Comparison of ENCODE assay signal across 8 cellular contexts in genomic region chr7:99615989-99616358, GRCh38. TPM values are rescaled to one million over a fixed set of nuclear protein-coding genes. Genes with fewer than 3 reads are reported as not detected.
DNase-seq lines count a peak whose midpoint lies in the region; ATAC-seq and TF ChIP-seq lines count a peak whose summit lies in the region.

No MANE protein-coding gene starts in this region.

- CTCF ChIA-PET in CD4-positive, alpha-beta T cell (lab: Charles Lee), result interaction anchor here (1.1 kb wide), 1 partner anchor 57 kb away, joined by 3 read pairs; the partner anchor contains the start of gene ZNF655

- H3K27ac ChIP-seq in CD4-positive, alpha-beta T cell (ENCODE audit: low read depth, low read length), result no peak overlapping the region
- no peak overlapping the region for H3K27ac ChIP-seq in neutrophil

- DNase-seq in CD4-positive, alpha-beta T cell, result no peak
- DNase-seq in MV-4-11 (lab: John Stamatoyannopoulos, UW) (peak; percentile 23), Ammon's horn (ENCODE audit: low spot score) (no peak), kidney tubule cell (ENCODE audit: low spot score) (no peak)
- no peak for DNase-seq in effector memory CD8-positive, alpha-beta T cell

- no peaks in the 10 kb centered on the region for H3K9me3 Mint-ChIP-seq in CD4-positive, alpha-beta T cell
- H3K9me3 Mint-ChIP-seq in effector memory CD8-positive, alpha-beta T cell, result no peaks in the 10 kb centered on the region

- H3K4me1 ChIP-seq in neutrophil (ENCODE audit: control insufficient read depth in 1 of 2, insufficient read depth in 1 of 2, low read depth in 1 of 2, low read length in 1 of 2), result peaks cover 14% of the 10 kb centered on the region in 2 experiments

- peak overlapping the region; percentile 80 to 81 for H3K4me3 ChIP-seq in neutrophil (ENCODE audit: low read depth in 1 of 2, low read length in 1 of 2)

- H3K36me3 Mint-ChIP-seq in CD4-positive, alpha-beta T cell (ENCODE audit: low read depth), result peaks cover 44% of the 10 kb centered on the region
- peaks cover 31% of the 10 kb centered on the region for H3K36me3 Mint-ChIP-seq in effector memory CD8-positive, alpha-beta T cell (ENCODE audit: insufficient read depth)

- intact Hi-C loops in CD4-positive, alpha-beta T cell (cut with DNase I, micrococcal nuclease), result loop anchor here (1.0 to 10.0 kb wide), 5 partner anchors 59 to 1219 kb away; partner anchors contain the start of genes FAM200A (in 1 of the 2), ZKSCAN5 (in 1 of the 2), ZNF394 (in 1 of the 2) and ZNF655 (in 1 of the 2)

- peak overlapping the region; percentile 92 for H3K27ac Mint-ChIP-seq in CD4-positive, alpha-beta T cell
- peak overlapping the region; percentile 92 to 95 for H3K27ac Mint-ChIP-seq in effector memory CD8-positive, alpha-beta T cell

- H3K36me3 ChIP-seq in neutrophil, result peaks cover 26% of the 10 kb centered on the region

- H3K27me3 Mint-ChIP-seq in CD4-positive, alpha-beta T cell, result no peaks in the 10 kb centered on the region
- no peaks in the 10 kb centered on the region for H3K27me3 Mint-ChIP-seq in effector memory CD8-positive, alpha-beta T cell

- TF ChIP-seq CTCF in CD4-positive, alpha-beta T cell (IDR thresholded peaks at IDR 0.05), result no peak
- no peak for TF ChIP-seq CTCF in neutrophil (IDR thresholded peaks at IDR 0.05)

- no peaks in the 10 kb centered on the region for H3K9me3 ChIP-seq in CD4-positive, alpha-beta T cell (ENCODE audit: control insufficient read depth, low read length)
- H3K9me3 ChIP-seq in neutrophil, result no peaks in the 10 kb centered on the region

- no peak for ATAC-seq in CD4-positive, alpha-beta T cell (ENCODE audit: poor library complexity)
- no peak for ATAC-seq in effector memory CD8-positive, alpha-beta T cell (replicated peaks)
- ATAC-seq in GM18858 (IDR thresholded peaks at IDR 0.05; ENCODE audit: unreplicated experiment), result no peak
- ATAC-seq in GM19324 (IDR thresholded peaks at IDR 0.05; ENCODE audit: low FRiP score, unreplicated experiment), result no peak

- POLR2A ChIA-PET in CD4-positive, alpha-beta T cell (lab: Charles Lee), result interaction anchor here (1.6 to 2.9 kb wide), 7 partner anchors 9 to 116 kb away, joined by 4 to 36 read pairs (median 11); partner anchors contain the start of genes FAM200A, ZKSCAN5, ZNF394 and ZNF655

- peaks cover 44% of the 10 kb centered on the region for H3K4me1 Mint-ChIP-seq in CD4-positive, alpha-beta T cell (ENCODE audit: low read depth)
- peaks cover 31 to 43% of the 10 kb centered on the region in 2 donors for H3K4me1 Mint-ChIP-seq in effector memory CD8-positive, alpha-beta T cell (ENCODE audit: low read depth in 2 of 2)

- H3K27me3 ChIP-seq in CD4-positive, alpha-beta T cell (ENCODE audit: control insufficient read depth, insufficient read depth, low read length), result no peaks in the 10 kb centered on the region
- peaks cover 36% of the 10 kb centered on the region for H3K27me3 ChIP-seq in neutrophil

- peak overlapping the region; percentile 99 for H3K4me3 Mint-ChIP-seq in CD4-positive, alpha-beta T cell
- H3K4me3 Mint-ChIP-seq in effector memory CD8-positive, alpha-beta T cell, result peak overlapping the region; percentile 96

RNA-seq across cellular contexts. Expression of gene ZSCAN25, which starts 0.8 kb away (rescaled TPM):
- 10 to 100 TPM; 41.5 to 44.2 TPM for total RNA-seq in CD4-positive, alpha-beta T cell

RNA-seq across cellular contexts. Expression of gene TMEM225B, which starts 17.9 kb away (rescaled TPM):
- total RNA-seq in CD4-positive, alpha-beta T cell, result 1 to 10 TPM; 1.0 TPM

RNA-seq across cellular contexts. Expression of gene ZNF655, which starts 57.5 kb away (rescaled TPM):
- 100 to 1,000 TPM; 145 to 146 TPM for total RNA-seq in CD4-positive, alpha-beta T cell
